ENCODE assay signal across 7 cellular contexts in the genomic region with DNA sequence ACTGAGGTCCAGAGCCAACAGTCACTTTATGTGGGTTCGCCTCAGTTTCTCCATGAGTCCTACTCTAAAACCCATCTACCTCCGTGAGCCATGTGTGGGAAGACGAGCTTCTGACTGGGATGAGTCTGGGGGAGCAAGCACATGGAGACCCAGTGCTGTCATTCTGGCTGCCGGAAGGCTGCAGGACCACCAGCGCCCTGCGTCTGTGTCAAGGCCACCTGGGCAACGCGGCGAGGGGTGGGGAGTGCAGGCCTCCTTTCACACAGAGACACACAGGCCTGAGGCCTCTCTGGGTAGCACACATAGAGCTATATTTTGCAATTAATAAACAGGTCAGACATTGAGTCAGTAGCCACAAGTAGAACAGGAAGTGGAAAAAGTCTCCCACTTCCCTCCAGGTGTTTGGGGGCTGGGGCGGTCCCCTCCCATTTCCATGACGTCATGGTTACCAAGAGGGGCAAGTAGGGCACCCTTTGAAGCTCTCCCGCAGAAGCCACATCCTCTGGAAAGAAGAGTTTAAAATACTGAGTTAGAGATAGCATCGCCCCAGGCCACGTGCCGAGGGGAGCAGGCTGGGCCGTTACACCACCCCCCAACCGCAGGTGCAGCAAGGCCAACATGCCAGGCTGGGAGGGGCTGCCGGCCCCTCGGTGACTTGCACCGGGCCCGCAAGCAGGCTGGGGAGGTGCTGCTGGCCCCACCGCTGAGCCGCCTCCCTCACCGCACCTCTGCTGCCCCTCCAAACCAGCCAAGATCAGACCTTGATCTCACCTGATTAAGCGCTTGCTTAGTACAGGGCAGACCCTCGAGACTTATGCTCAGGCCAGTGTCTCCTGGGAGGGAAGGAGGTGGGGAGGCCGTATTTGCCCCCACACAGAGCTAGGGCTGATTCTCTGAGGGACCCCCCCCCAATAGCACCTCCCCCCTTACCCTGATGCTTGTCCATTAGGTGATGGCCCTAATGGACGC. TPM values are rescaled to one million over a fixed set of nuclear protein-coding genes. Genes with fewer than 3 reads are reported as not detected.
DNase-seq lines count a peak whose midpoint lies in the region; ATAC-seq lines count a peak whose summit lies in the region.

No MANE protein-coding gene starts in this region.

- H3K27me3 ChIP-seq in SJSA1 (replicated peaks), result no peaks in the 10 kb centered on the region
- no peaks in the 10 kb centered on the region for H3K27me3 ChIP-seq in iPS-18a (ENCODE audit: control insufficient read depth, insufficient read depth, low read length)

- DNase-seq in SJSA1 (ENCODE audit: low read depth in 1 of 2, low spot score in 2 of 2) (peak; percentile 82 to 90), COLO829 (ENCODE audit: low spot score) (no peak)
- DNase-seq in activated naive CD4-positive, alpha-beta T cell treated with anti-CD3 and anti-CD28 coated beads, Interleukin-2, amount 50 U/mL, for 16 hours, result peak; percentile 94
- DNase-seq in stimulated activated CD4-positive, alpha-beta T cell treated with anti-CD3 and anti-CD28 coated beads, Interleukin-1b, Interleukin-23, amount 100 ng/mL, for 4 hours (ENCODE audit: low read depth in 2 of 2), result peak; percentile 81 to 94

- peaks cover 51% of the 10 kb centered on the region for H3K4me1 ChIP-seq in SJSA1 (replicated peaks)
- H3K4me1 ChIP-seq in iPS-18a (ENCODE audit: control insufficient read depth, low read depth, low read length), result peaks cover 21% of the 10 kb centered on the region

- H3K9ac ChIP-seq in iPS-18a (ENCODE audit: low read length), result no peak overlapping the region

- H3K9me3 ChIP-seq in SJSA1 (replicated peaks) (no peaks in the 10 kb centered on the region), iPS-18a (ENCODE audit: control insufficient read depth, low read depth, low read length) (no peaks in the 10 kb centered on the region)

- peak; percentile 72 for ATAC-seq in GM19043 (IDR thresholded peaks at IDR 0.05; ENCODE audit: low read depth, unreplicated experiment)
- ATAC-seq in HG03135 (IDR thresholded peaks at IDR 0.05; ENCODE audit: unreplicated experiment), result peak; percentile 68

- peak overlapping the region; percentile 74 for H3K27ac ChIP-seq in SJSA1
- H3K27ac ChIP-seq in iPS-18a (ENCODE audit: low read length), result peak overlapping the region; percentile 55

- H3K36me3 ChIP-seq in SJSA1, result peaks cover 4% of the 10 kb centered on the region
- H3K36me3 ChIP-seq in iPS-18a (ENCODE audit: control insufficient read depth, low read depth, low read length), result no peaks in the 10 kb centered on the region

- H3K4me3 ChIP-seq in SJSA1 (no peak overlapping the region), iPS-18a (ENCODE audit: low read length) (no peak overlapping the region)

RNA-seq across cellular contexts. Expression of a gene that starts 32.7 kb away (rescaled TPM):
- 282 and 328 TPM in 2 replicates for total RNA-seq in SJSA1 (2014; rRNA removed; shearing (Covaris generic))

RNA-seq across cellular contexts. Expression of a gene that starts 41.8 kb away (rescaled TPM):
- total RNA-seq in SJSA1 (2014; rRNA removed; shearing (Covaris generic)), result 7.1 and 7.3 TPM in 2 replicates
